27 cellular contexts compared by ENCODE assay signal in genomic region chr4:24731448-24731847, GRCh38.
"Had no signal": no experiment of that assay in that cellular context is flagged by ENCODE, and none has a peak within 500 bp of the region (broad histone marks: within the 10 kb centered on the region; RNA-seq: fewer than 3 reads in every experiment).

No MANE protein-coding gene starts in this region.

- H3K27ac ChIP-seq: body of pancreas, epithelial cell of prostate, VCaP had no signal

- H3K27me3 ChIP-seq: body of pancreas, esophagus squamous epithelium had no signal

- H3K4me1 ChIP-seq: body of pancreas had no signal

- H3K36me3 ChIP-seq: esophagus squamous epithelium had no signal

- ATAC-seq: activated T-cell treated with anti-CD3 and anti-CD28 coated beads, Interleukin-2, amount 50 U/mL, for 72 hours; body of pancreas; WTC11 had no signal

- H3K9me3 ChIP-seq: body of pancreas, esophagus squamous epithelium had no signal

- FAIRE-seq: colon, endometrium, endothelial cell of umbilical vein, TTC549 had no signal

- H3K4me3 ChIP-seq: body of pancreas, esophagus squamous epithelium had no signal

- DNase-seq: activated CD4-positive, alpha-beta memory T cell treated with anti-CD3 and anti-CD28 coated beads, Interleukin-2, amount 10 ng/mL, durations not matched to agents 7 days and 5 days; activated CD4-positive, alpha-beta T cell treated with anti-CD3 and anti-CD28 coated beads for 1 hour; activated CD4-positive, alpha-beta T cell treated with anti-CD3 and anti-CD28 coated beads for 4 hours; activated CD4-positive, alpha-beta T cell treated with anti-CD3 and anti-CD28 coated beads, Interleukin-2, amount 10 ng/mL, durations not matched to agents 7 days and 5 days; activated CD4-positive, alpha-beta T cell treated with anti-CD3 and anti-CD28 coated beads, Interleukin-2, amount 50 U/mL, for 4 hours; activated CD8-positive, alpha-beta memory T cell treated with anti-CD3 and anti-CD28 coated beads, Interleukin-2, amount 50 U/mL, for 48 hours; activated gamma-delta T cell; activated naive CD4-positive, alpha-beta T cell; activated naive CD4-positive, alpha-beta T cell treated with anti-CD3 and anti-CD28 coated beads, Interleukin-2, amount 50 U/mL, for 16 hours; activated T-cell treated with anti-CD3 and anti-CD28 coated beads for 4 hours; activated T-cell treated with anti-CD3 and anti-CD28 coated beads, Interleukin-2, amount 50 U/mL, for 24 hours; activated T-cell treated with anti-CD3 and anti-CD28 coated beads, Interleukin-2, amount 50 U/mL, for 72 hours; amniotic stem cell; cortex of kidney; effector CD8-positive, alpha-beta T cell; esophagus squamous epithelium; foreskin melanocyte; head of caudate nucleus; T-helper 2 cell had no signal
